In genomic region chr3:108495717-108496116, GRCh38 we compare ENCODE assay signal across 6 cellular contexts. TPM values are rescaled to one million over a fixed set of nuclear protein-coding genes. Genes with fewer than 3 reads are reported as not detected.
"Had no signal": no experiment of that assay in that cellular context is flagged by ENCODE, and none has a peak within 500 bp of the region (broad histone marks: within the 10 kb centered on the region; RNA-seq: fewer than 3 reads in every experiment).

No MANE protein-coding gene starts in this region.

- DNase-seq: H9, HCEC 1CT had no signal

- ATAC-seq: GM23338, HepG2 had no signal

- H3K27ac ChIP-seq: HL-60 had no signal

- H3K4me2 ChIP-seq: GM23338 had no signal

- H3K4me3 ChIP-seq: GM23338 had no signal

RNA-seq across cellular contexts. Expression of gene MYH15, which starts 14.7 kb away (rescaled TPM):
- total RNA-seq: H1 had no signal
